Comparison of ENCODE assay signal across 12 cellular contexts in genomic region chr7:101537935-101538595, GRCh38.
A peak's percentile ranks its signal among the peaks of the same experiment; 100 is the strongest.
DNase-seq lines count a peak whose midpoint lies in the region; ATAC-seq lines count a peak whose summit lies in the region.
"Had no signal": no experiment of that assay in that cellular context is flagged by ENCODE, and none has a peak within 500 bp of the region (broad histone marks: within the 10 kb centered on the region; RNA-seq: fewer than 3 reads in every experiment).

No MANE protein-coding gene starts in this region.

- intact Hi-C loops in activated CD4-positive, alpha-beta T cell treated with anti-CD3 and anti-CD28 coated beads for 36 hours (cut with DNase I, micrococcal nuclease): loop anchor here in 1 of 2 experiments (1.0 kb wide), 1 partner anchor 174 kb away; no protein-coding TSS in a partner anchor
- intact Hi-C loops in activated T-helper 2 cell treated with anti-CD3 and anti-CD28 coated beads, Interferon-gamma antibody, Interleukin-2, Interleukin-4, amounts not matched to agents 10 μg/mL and 5 μg/mL and 100 μg/mL, durations not matched to agents 14 hours and 24 hours and 36 hours (cut with micrococcal nuclease): no loop called here

- CTCF ChIA-PET in activated CD4-positive, alpha-beta T cell treated with anti-CD3 and anti-CD28 coated beads for 36 hours (lab: Charles Lee): interaction anchor here (0.6 to 1.6 kb wide), 3 partner anchors 130 to 173 kb away, joined by 3 to 5 read pairs (median 3); no protein-coding TSS in a partner anchor

- H3K27me3 Mint-ChIP-seq in activated CD4-positive, alpha-beta T cell treated with anti-CD3 and anti-CD28 coated beads for 36 hours: peaks cover 3% of the 10 kb centered on the region
- H3K27me3 Mint-ChIP-seq in stimulated activated memory B cell treated with anti-CD40 and anti-IgM and Interleukin-4, amounts not matched to agents 10 μg/mL and 1 μg/mL and 100 μg/mL, for 72 hours: peaks cover 51% of the 10 kb centered on the region
- no peaks in the 10 kb centered on the region for H3K27me3 Mint-ChIP-seq in activated T-helper 2 cell treated with anti-CD3 and anti-CD28 coated beads, Interferon-gamma antibody, Interleukin-2, Interleukin-4, amounts not matched to agents 10 μg/mL and 5 μg/mL and 100 μg/mL, durations not matched to agents 14 hours and 24 hours and 36 hours (ENCODE audit: low read depth)

- H3K4me3 Mint-ChIP-seq in activated CD4-positive, alpha-beta T cell treated with anti-CD3 and anti-CD28 coated beads for 36 hours: no peak overlapping the region
- H3K4me3 Mint-ChIP-seq in stimulated activated memory B cell treated with anti-CD40 and anti-IgM and Interleukin-4, amounts not matched to agents 10 μg/mL and 1 μg/mL and 100 μg/mL, for 72 hours: no peak overlapping the region
- no peak overlapping the region for H3K4me3 Mint-ChIP-seq in activated T-helper 2 cell treated with anti-CD3 and anti-CD28 coated beads, Interferon-gamma antibody, Interleukin-2, Interleukin-4, amounts not matched to agents 10 μg/mL and 5 μg/mL and 100 μg/mL, durations not matched to agents 14 hours and 24 hours and 36 hours (ENCODE audit: low read depth)
- H3K4me3 Mint-ChIP-seq: CD8-positive, alpha-beta memory T cell had no signal

- H3K36me3 Mint-ChIP-seq in activated CD4-positive, alpha-beta T cell treated with anti-CD3 and anti-CD28 coated beads for 36 hours (ENCODE audit: low read depth): no peaks in the 10 kb centered on the region
- H3K36me3 Mint-ChIP-seq in stimulated activated memory B cell treated with anti-CD40 and anti-IgM and Interleukin-4, amounts not matched to agents 10 μg/mL and 1 μg/mL and 100 μg/mL, for 72 hours: no peaks in the 10 kb centered on the region
- H3K36me3 Mint-ChIP-seq in activated T-helper 2 cell treated with anti-CD3 and anti-CD28 coated beads, Interferon-gamma antibody, Interleukin-2, Interleukin-4, amounts not matched to agents 10 μg/mL and 5 μg/mL and 100 μg/mL, durations not matched to agents 14 hours and 24 hours and 36 hours (ENCODE audit: low read depth): no peaks in the 10 kb centered on the region
- H3K36me3 Mint-ChIP-seq: CD8-positive, alpha-beta memory T cell had no signal

- H3K27ac Mint-ChIP-seq in activated CD4-positive, alpha-beta T cell treated with anti-CD3 and anti-CD28 coated beads for 36 hours: no peak overlapping the region
- H3K27ac Mint-ChIP-seq in stimulated activated memory B cell treated with anti-CD40 and anti-IgM and Interleukin-4, amounts not matched to agents 10 μg/mL and 1 μg/mL and 100 μg/mL, for 72 hours: no peak overlapping the region
- no peak overlapping the region for H3K27ac Mint-ChIP-seq in activated T-helper 2 cell treated with anti-CD3 and anti-CD28 coated beads, Interferon-gamma antibody, Interleukin-2, Interleukin-4, amounts not matched to agents 10 μg/mL and 5 μg/mL and 100 μg/mL, durations not matched to agents 14 hours and 24 hours and 36 hours
- H3K27ac Mint-ChIP-seq: CD8-positive, alpha-beta memory T cell had no signal

- POLR2A ChIA-PET in activated CD4-positive, alpha-beta T cell treated with anti-CD3 and anti-CD28 coated beads for 36 hours (lab: Charles Lee): interaction anchor here (0.6 kb wide), 1 partner anchor 178 kb away, joined by 7 read pairs; no protein-coding TSS in a partner anchor

- DNase-seq in activated CD4-positive, alpha-beta T cell treated with anti-CD3 and anti-CD28 coated beads for 36 hours: peak; percentile 16
- DNase-seq in activated CD4-positive, alpha-beta T cell treated with anti-CD3 and anti-CD28 coated beads, Interleukin-2, amount 50 U/mL, for 48 hours: no peak
- DNase-seq in MV-4-11 (lab: John Stamatoyannopoulos, UW) (peak; percentile 9), iPS-NIHi7 (ENCODE audit: extremely low spot score) (peak; percentile 43), NCI-H2227 treated with DMSO at 0.1 percent for 48 hours (lab: John Stamatoyannopoulos, UW) (no peak), NCI-H2196 treated with DMSO at 0.1 percent for 48 hours (lab: John Stamatoyannopoulos, UW; ENCODE audit: unreplicated experiment) (no peak)
- no peak for DNase-seq in activated T-helper 2 cell treated with anti-CD3 and anti-CD28 coated beads, Interferon-gamma antibody, Interleukin-2, Interleukin-4, amounts not matched to agents 10 μg/mL and 5 μg/mL and 100 μg/mL, durations not matched to agents 14 hours and 24 hours and 36 hours (ENCODE audit: low spot score)
- DNase-seq: DMS79, NCI-H2029, NCI-H748 treated with DMSO at 0.1 percent for 48 hours had no signal

- no peaks in the 10 kb centered on the region for H3K4me1 Mint-ChIP-seq in activated CD4-positive, alpha-beta T cell treated with anti-CD3 and anti-CD28 coated beads for 36 hours
- H3K4me1 Mint-ChIP-seq in stimulated activated memory B cell treated with anti-CD40 and anti-IgM and Interleukin-4, amounts not matched to agents 10 μg/mL and 1 μg/mL and 100 μg/mL, for 72 hours: peaks cover 14% of the 10 kb centered on the region
- no peaks in the 10 kb centered on the region for H3K4me1 Mint-ChIP-seq in activated T-helper 2 cell treated with anti-CD3 and anti-CD28 coated beads, Interferon-gamma antibody, Interleukin-2, Interleukin-4, amounts not matched to agents 10 μg/mL and 5 μg/mL and 100 μg/mL, durations not matched to agents 14 hours and 24 hours and 36 hours (ENCODE audit: low read depth)

- H3K9me3 Mint-ChIP-seq in activated CD4-positive, alpha-beta T cell treated with anti-CD3 and anti-CD28 coated beads for 36 hours (ENCODE audit: low read depth): no peaks in the 10 kb centered on the region
- no peaks in the 10 kb centered on the region for H3K9me3 Mint-ChIP-seq in stimulated activated memory B cell treated with anti-CD40 and anti-IgM and Interleukin-4, amounts not matched to agents 10 μg/mL and 1 μg/mL and 100 μg/mL, for 72 hours
- H3K9me3 Mint-ChIP-seq in activated T-helper 2 cell treated with anti-CD3 and anti-CD28 coated beads, Interferon-gamma antibody, Interleukin-2, Interleukin-4, amounts not matched to agents 10 μg/mL and 5 μg/mL and 100 μg/mL, durations not matched to agents 14 hours and 24 hours and 36 hours: no peaks in the 10 kb centered on the region
- H3K9me3 Mint-ChIP-seq: CD8-positive, alpha-beta memory T cell had no signal

- no peak for ATAC-seq in activated CD4-positive, alpha-beta T cell treated with anti-CD3 and anti-CD28 coated beads for 36 hours
- peak; percentile 3 for ATAC-seq in stimulated activated memory B cell treated with anti-CD40 and anti-IgM and Interleukin-4, amounts not matched to agents 10 μg/mL and 1 μg/mL and 100 μg/mL, for 72 hours

Comparison
In these comparisons a context has a peak if more than half of its experiments do, and no peak if none do; other contexts are left out.
1. DNase-seq: peak in activated CD4-positive, alpha-beta T cell treated with anti-CD3 and anti-CD28 coated beads for 36 hours (single experiment), MV-4-11 (single experiment) and iPS-NIHi7 (single experiment); none in activated CD4-positive, alpha-beta T cell treated with anti-CD3 and anti-CD28 coated beads, Interleukin-2, amount 50 U/mL, for 48 hours (0 of 2), NCI-H2227 treated with DMSO at 0.1 percent for 48 hours (single experiment), activated T-helper 2 cell treated with anti-CD3 and anti-CD28 coated beads, Interferon-gamma antibody, Interleukin-2, Interleukin-4, amounts not matched to agents 10 μg/mL and 5 μg/mL and 100 μg/mL, durations not matched to agents 14 hours and 24 hours and 36 hours (single experiment) and NCI-H2196 treated with DMSO at 0.1 percent for 48 hours (single experiment).